In genomic region chr10:126459032-126459831, GRCh38 we compare ENCODE assay signal across 11 cellular contexts.
DNase-seq lines count a peak whose midpoint lies in the region; ATAC-seq and TF ChIP-seq lines count a peak whose summit lies in the region.
"Had no signal": no experiment of that assay in that cellular context is flagged by ENCODE, and none has a peak within 500 bp of the region (broad histone marks: within the 10 kb centered on the region; RNA-seq: fewer than 3 reads in every experiment).

No MANE protein-coding gene starts in this region.

- ATAC-seq in SK-N-SH treated with all-trans-retinoic acid at 6 μM for 48 hours = peak; percentile 42
- ATAC-seq in stimulated activated effector memory CD8-positive, alpha-beta T cell treated with anti-CD3 and anti-CD28 coated beads, Interleukin-12 subunit alpha, Interleukin-12 subunit beta, amount 100 ng/mL, for 72 hours = no peak
- ATAC-seq in natural killer cell treated with Interleukin-12 subunit alpha and Interleukin-12 subunit beta and Interleukin-15 and Interleukin-18, amount 100 ng/mL, for 72 hours = no peak
- no peak for ATAC-seq in HG03520 (IDR thresholded peaks at IDR 0.05; ENCODE audit: unreplicated experiment)

- H3K27ac Mint-ChIP-seq in stimulated activated effector memory CD8-positive, alpha-beta T cell treated with anti-CD3 and anti-CD28 coated beads, Interleukin-12 subunit alpha, Interleukin-12 subunit beta, amount 100 ng/mL, for 72 hours = peak overlapping the region; percentile 91
- H3K27ac Mint-ChIP-seq in natural killer cell treated with Interleukin-12 subunit alpha and Interleukin-12 subunit beta and Interleukin-15 and Interleukin-18, amount 100 ng/mL, for 72 hours = no peak overlapping the region
- H3K27ac Mint-ChIP-seq: brain, T-helper 17 cell had no signal

- peaks cover 14% of the 10 kb centered on the region for H3K9me3 Mint-ChIP-seq in stimulated activated effector memory CD8-positive, alpha-beta T cell treated with anti-CD3 and anti-CD28 coated beads, Interleukin-12 subunit alpha, Interleukin-12 subunit beta, amount 100 ng/mL, for 72 hours
- H3K9me3 Mint-ChIP-seq in natural killer cell treated with Interleukin-12 subunit alpha and Interleukin-12 subunit beta and Interleukin-15 and Interleukin-18, amount 100 ng/mL, for 72 hours = no peaks in the 10 kb centered on the region
- H3K9me3 Mint-ChIP-seq: brain had no signal

- H3K4me3 Mint-ChIP-seq in stimulated activated effector memory CD8-positive, alpha-beta T cell treated with anti-CD3 and anti-CD28 coated beads, Interleukin-12 subunit alpha, Interleukin-12 subunit beta, amount 100 ng/mL, for 72 hours = no peak overlapping the region
- H3K4me3 Mint-ChIP-seq in natural killer cell treated with Interleukin-12 subunit alpha and Interleukin-12 subunit beta and Interleukin-15 and Interleukin-18, amount 100 ng/mL, for 72 hours = no peak overlapping the region
- H3K4me3 Mint-ChIP-seq: brain, T-helper 17 cell had no signal

- DNase-seq in GM04503 (ENCODE audit: low read depth) = peak; percentile 76
- peak; percentile 81 for DNase-seq in fibroblast of peridontal ligament (ENCODE audit: extremely low read depth)
- peak in 1 of 2 donors; percentile 12 for DNase-seq in stimulated activated effector memory CD8-positive, alpha-beta T cell treated with anti-CD3 and anti-CD28 coated beads, Interleukin-12 subunit alpha, Interleukin-12 subunit beta, amount 100 ng/mL, for 72 hours (ENCODE audit: low spot score in 2 of 2)
- no peak for DNase-seq in natural killer cell treated with Interleukin-12 subunit alpha and Interleukin-12 subunit beta and Interleukin-15 and Interleukin-18, amount 100 ng/mL, for 72 hours (ENCODE audit: low spot score)
- no peak for DNase-seq in RKO (ENCODE audit: low spot score)
- DNase-seq: activated CD4-positive, alpha-beta T cell treated with anti-CD3 and anti-CD28 coated beads, Interleukin-2, amount 50 U/mL, for 1 hour; NCI-H2107; T-helper 17 cell had no signal

- H3K36me3 Mint-ChIP-seq in stimulated activated effector memory CD8-positive, alpha-beta T cell treated with anti-CD3 and anti-CD28 coated beads, Interleukin-12 subunit alpha, Interleukin-12 subunit beta, amount 100 ng/mL, for 72 hours = no peaks in the 10 kb centered on the region
- H3K36me3 Mint-ChIP-seq in natural killer cell treated with Interleukin-12 subunit alpha and Interleukin-12 subunit beta and Interleukin-15 and Interleukin-18, amount 100 ng/mL, for 72 hours = no peaks in the 10 kb centered on the region
- H3K36me3 Mint-ChIP-seq: brain had no signal

- peaks cover 20 to 22% of the 10 kb centered on the region in 2 donors for H3K27me3 Mint-ChIP-seq in natural killer cell treated with Interleukin-12 subunit alpha and Interleukin-12 subunit beta and Interleukin-15 and Interleukin-18, amount 100 ng/mL, for 72 hours
- H3K27me3 Mint-ChIP-seq: T-helper 17 cell had no signal

- H3K4me1 Mint-ChIP-seq in stimulated activated effector memory CD8-positive, alpha-beta T cell treated with anti-CD3 and anti-CD28 coated beads, Interleukin-12 subunit alpha, Interleukin-12 subunit beta, amount 100 ng/mL, for 72 hours = peaks cover 26% of the 10 kb centered on the region
- peaks cover 0 to 9% of the 10 kb centered on the region in 2 donors for H3K4me1 Mint-ChIP-seq in natural killer cell treated with Interleukin-12 subunit alpha and Interleukin-12 subunit beta and Interleukin-15 and Interleukin-18, amount 100 ng/mL, for 72 hours (ENCODE audit: low read depth in 2 of 2)
- H3K4me1 Mint-ChIP-seq: brain had no signal

TF ChIP-seq in SK-N-SH treated with all-trans-retinoic acid at 6 μM for 48 hours, 23 proteins besides CTCF, POLR2A, EP300 and RAD21:
- TF ChIP-seq TSHZ2 (CRISPR knock-in tag; IDR thresholded peaks at IDR 0.05) (no peak), PPARA (CRISPR knock-in tag; IDR thresholded peaks at IDR 0.05; ENCODE audit: borderline replicate concordance) (no peak), RARB (CRISPR knock-in tag; IDR thresholded peaks at IDR 0.05) (no peak), ZC3H10 (CRISPR knock-in tag; IDR thresholded peaks at IDR 0.05) (no peak), ZNF565 (CRISPR knock-in tag; conservative IDR thresholded peaks at IDR 0.05; ENCODE audit: low read depth) (no peak), ESRRG (CRISPR knock-in tag; IDR thresholded peaks at IDR 0.05) (no peak), CREB5 (CRISPR knock-in tag; IDR thresholded peaks at IDR 0.05; ENCODE audit: low read depth) (no peak), PATZ1 (CRISPR knock-in tag; IDR thresholded peaks at IDR 0.05; ENCODE audit: borderline replicate concordance) (no peak)

Comparison
In these comparisons a context has a peak if more than half of its experiments do, and no peak if none do; other contexts are left out.
1. DNase-seq: peak in GM04503 (single experiment) and fibroblast of peridontal ligament (single experiment); none in natural killer cell treated with Interleukin-12 subunit alpha and Interleukin-12 subunit beta and Interleukin-15 and Interleukin-18, amount 100 ng/mL, for 72 hours (single experiment) and RKO (single experiment).